ENCODE assay signal across 8 cellular contexts in genomic region chr15:48003447-48003846, GRCh38.
"Had no signal": no experiment of that assay in that cellular context is flagged by ENCODE, and none has a peak within 500 bp of the region (broad histone marks: within the 10 kb centered on the region; RNA-seq: fewer than 3 reads in every experiment).

No MANE protein-coding gene starts in this region.

- H3K27ac ChIP-seq: HL-60, KMS-11 had no signal

- ATAC-seq: GM23338 had no signal

- FAIRE-seq: H1, H54 had no signal

- H3K4me3 ChIP-seq: GM23338 had no signal

- H3K4me2 ChIP-seq: GM23338, KMS-11 had no signal

- DNase-seq: H9, HCEC 1CT, KBM-7 had no signal
